In genomic region chr12:6470375-6471163, GRCh38 we compare ENCODE assay signal across 7 cellular contexts.
DNase-seq lines count a peak whose midpoint lies in the region; ATAC-seq and TF ChIP-seq lines count a peak whose summit lies in the region.

Gene VAMP1 (minus strand): TSS chr12:6470677. CDS start chr12:6470531, 146 bp downstream.

- ATAC-seq in GM18508 (IDR thresholded peaks at IDR 0.05; ENCODE audit: insufficient read depth, unreplicated experiment) (peak; percentile 76), HG03025 (IDR thresholded peaks at IDR 0.05; ENCODE audit: low FRiP score, unreplicated experiment) (peak; percentile 91)

- H3K4me3 ChIP-seq in retinal pigment epithelial cell (ENCODE audit: low read length), result peak within 1 kb of the TSS; percentile 81

- TF ChIP-seq CTCF in retinal pigment epithelial cell (conservative IDR thresholded peaks at IDR 0.05; ENCODE audit: low read depth, low read length), result no peak

- DNase-seq in NCI-H2081 (lab: John Stamatoyannopoulos, UW), result peak; percentile 95 to 96
- peak; percentile 93 for DNase-seq in T1000 (lab: John Stamatoyannopoulos, UW)
- peak; percentile 98 for DNase-seq in astrocyte of the hippocampus (ENCODE audit: low read depth, low spot score)
- DNase-seq in hippocampal formation (lab: John Stamatoyannopoulos, UW), result peak; percentile 99
- peak; percentile 79 for DNase-seq in retinal pigment epithelial cell (ENCODE audit: low read depth)

Comparison
In these comparisons a context has a peak if more than half of its experiments do, and no peak if none do; other contexts are left out.
1. Peak in every context shown above with its lines: DNase-seq, ATAC-seq and H3K4me3 ChIP-seq.